10 cellular contexts compared by ENCODE assay signal in genomic region chr12:64670856-64671639, GRCh38.
A peak's percentile ranks its signal among the peaks of the same experiment; 100 is the strongest.
DNase-seq lines count a peak whose midpoint lies in the region; ATAC-seq and TF ChIP-seq lines count a peak whose summit lies in the region.
"Had no signal": no experiment of that assay in that cellular context is flagged by ENCODE, and none has a peak within 500 bp of the region (broad histone marks: within the 10 kb centered on the region; RNA-seq: fewer than 3 reads in every experiment).

No MANE protein-coding gene starts in this region.

- H3K9me3 ChIP-seq in BLaER1 (no peaks in the 10 kb centered on the region), Loucy (ENCODE audit: insufficient read depth, low read depth, low read length) (no peaks in the 10 kb centered on the region), mucosa of descending colon (no peaks in the 10 kb centered on the region)

- H4K20me1 ChIP-seq in BLaER1 (peaks cover 30% of the 10 kb centered on the region), Loucy (ENCODE audit: insufficient read depth, low read length, poor library complexity, severe bottlenecking) (no peaks in the 10 kb centered on the region)

- no peak overlapping the region for H2AFZ ChIP-seq in Loucy (ENCODE audit: low read length)

- peaks cover 8% of the 10 kb centered on the region for H3F3A ChIP-seq in Loucy (ENCODE audit: low read depth)

- peaks cover 96% of the 10 kb centered on the region for H3K4me1 ChIP-seq in BLaER1
- peaks cover 79% of the 10 kb centered on the region for H3K4me1 ChIP-seq in Loucy (ENCODE audit: insufficient read depth, low read length, poor library complexity, severe bottlenecking)
- peaks cover 85% of the 10 kb centered on the region for H3K4me1 ChIP-seq in mucosa of descending colon (ENCODE audit: low read depth)

- H3K4me3 ChIP-seq in BLaER1 (no peak overlapping the region), Loucy (ENCODE audit: low read length, poor library complexity, severe bottlenecking) (peak overlapping the region; percentile 73), cardiac fibroblast (replicated peaks in 1 of 2; ENCODE audit: low read depth in 2 of 2, low read length in 2 of 2) (no peak overlapping the region), mucosa of descending colon (no peak overlapping the region)

- H3K27ac ChIP-seq in BLaER1 = peak overlapping the region; percentile 84; the same call in 1 of the 2 replicates

- TF ChIP-seq CTCF in Loucy (conservative IDR thresholded peaks at IDR 0.05; ENCODE audit: low read length) (no peak), cardiac fibroblast (IDR thresholded peaks at IDR 0.05; ENCODE audit: low read depth, low read length) (no peak), mucosa of descending colon (IDR thresholded peaks at IDR 0.05) (no peak)

- DNase-seq in cardiac fibroblast (ENCODE audit: low read depth in 2 of 2) (peak; percentile 70 to 72), mucosa of descending colon (peak in 1 of 3 donors; percentile 47)
- DNase-seq: head of caudate nucleus, NCI-H446 had no signal

- ATAC-seq in mucosa of descending colon = peak; percentile 58
- ATAC-seq in HG03432 (IDR thresholded peaks at IDR 0.05; ENCODE audit: unreplicated experiment) = no peak
- ATAC-seq in GM18868 (IDR thresholded peaks at IDR 0.05; ENCODE audit: unreplicated experiment) = no peak
- ATAC-seq in HG03196 (IDR thresholded peaks at IDR 0.05; ENCODE audit: unreplicated experiment) = no peak
- ATAC-seq in HG03039 (IDR thresholded peaks at IDR 0.05; ENCODE audit: unreplicated experiment) = no peak

- no peaks in the 10 kb centered on the region for H3K9me2 ChIP-seq in Loucy (replicated peaks; ENCODE audit: low read depth, low read length)

- peak overlapping the region; percentile 98 for H3K4me2 ChIP-seq in BLaER1
- peak overlapping the region; percentile 90 for H3K4me2 ChIP-seq in Loucy (ENCODE audit: low read depth, low read length, poor library complexity, severe bottlenecking)

- peaks cover 80% of the 10 kb centered on the region for H3K79me2 ChIP-seq in Loucy (ENCODE audit: insufficient read depth, low read length)

- H3K9ac ChIP-seq in BLaER1 = no peak overlapping the region
- peak overlapping the region; percentile 69 for H3K9ac ChIP-seq in Loucy (ENCODE audit: low read depth, low read length, poor library complexity, severe bottlenecking)

- H3K27me3 ChIP-seq in BLaER1 (no peaks in the 10 kb centered on the region), Loucy (ENCODE audit: insufficient read depth, low read length, poor library complexity, severe bottlenecking) (no peaks in the 10 kb centered on the region)

- intact Hi-C loops in mucosa of descending colon (cut with DNase I, micrococcal nuclease) = no loop called here

- H3K36me3 ChIP-seq in BLaER1 (no peaks in the 10 kb centered on the region), Loucy (ENCODE audit: insufficient read depth, low read length) (no peaks in the 10 kb centered on the region), mucosa of descending colon (ENCODE audit: low read depth) (no peaks in the 10 kb centered on the region)
